In the genomic region with DNA sequence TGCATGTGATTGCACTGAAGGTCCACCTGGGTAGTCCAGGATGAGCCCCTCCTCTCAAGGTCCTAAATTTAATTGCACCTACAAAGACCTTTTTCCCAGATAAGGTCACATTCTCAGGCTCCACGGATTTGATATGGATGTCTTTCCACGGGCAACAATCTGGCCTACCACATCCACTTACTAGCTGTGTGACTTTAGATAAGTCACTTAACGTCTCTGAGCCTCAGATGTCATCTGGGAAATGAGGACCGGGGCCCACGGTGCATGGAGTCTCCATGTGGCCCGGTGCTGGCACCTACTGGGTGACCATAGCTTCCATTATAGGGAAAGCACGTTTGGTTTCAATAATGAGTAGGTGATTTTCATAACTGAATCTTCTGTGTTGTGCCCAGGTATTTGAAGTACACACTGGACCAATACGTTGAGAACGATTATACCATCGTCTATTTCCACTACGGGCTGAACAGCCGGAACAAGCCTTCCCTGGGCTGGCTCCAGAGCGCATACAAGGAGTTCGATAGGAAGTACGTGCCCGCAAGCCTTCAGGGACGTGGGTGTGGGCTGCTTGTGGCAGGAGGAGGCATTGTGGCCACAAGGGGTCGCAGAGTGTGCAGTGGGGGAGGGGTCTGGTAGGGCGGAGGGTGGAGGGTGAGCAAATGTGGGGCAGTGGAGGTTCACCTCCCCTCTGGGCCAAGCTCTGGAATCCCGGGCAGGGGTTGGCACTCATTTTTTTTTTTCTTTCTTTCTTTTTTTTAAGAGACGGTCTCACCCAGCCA, we compare ENCODE assay signal across 11 cellular contexts. TPM values are rescaled to one million over a fixed set of nuclear protein-coding genes. Genes with fewer than 3 reads are reported as not detected.
DNase-seq lines count a peak whose midpoint lies in the region; ATAC-seq, FAIRE-seq and TF ChIP-seq lines count a peak whose summit lies in the region.
"Had no signal": no experiment of that assay in that cellular context is flagged by ENCODE, and none has a peak within 500 bp of the region (broad histone marks: within the 10 kb centered on the region; RNA-seq: fewer than 3 reads in every experiment).

No MANE protein-coding gene starts in this region.

- H3K27ac ChIP-seq in WERI-Rb-1 (no peak overlapping the region), ovary (no peak overlapping the region)

- peaks cover 4% of the 10 kb centered on the region for H3K9me3 ChIP-seq in WERI-Rb-1 (ENCODE audit: severe bottlenecking)
- no peaks in the 10 kb centered on the region for H3K9me3 ChIP-seq in ovary

- H3K27me3 Mint-ChIP-seq in CD14-positive monocyte (ENCODE audit: low read depth in 3 of 3): peaks cover 0 to 11% (median 0%) of the 10 kb centered on the region in 3 donors

- TF ChIP-seq EP300 in ovary (IDR thresholded peaks at IDR 0.05): no peak

- H3K27me3 ChIP-seq in H7 (ENCODE audit: control insufficient read depth, insufficient read depth, low read length): no peaks in the 10 kb centered on the region
- H3K27me3 ChIP-seq in WERI-Rb-1 (ENCODE audit: insufficient read depth, low read depth, severe bottlenecking): no peaks in the 10 kb centered on the region
- H3K27me3 ChIP-seq in kidney epithelial cell (ENCODE audit: control insufficient read depth, insufficient read depth, low read length): no peaks in the 10 kb centered on the region
- H3K27me3 ChIP-seq in ovary: no peaks in the 10 kb centered on the region

- intact Hi-C loops in CD14-positive monocyte (cut with micrococcal nuclease) (no loop called here), ovary (cut with DNase I) (no loop called here)

- no peak for FAIRE-seq in RCC 7860 (lab: Jason Lieb, UNC)

- peaks cover 2% of the 10 kb centered on the region for H3K36me3 ChIP-seq in H7 (replicated peaks; ENCODE audit: control insufficient read depth, insufficient read depth, low read length)
- no peaks in the 10 kb centered on the region for H3K36me3 ChIP-seq in WERI-Rb-1
- H3K36me3 ChIP-seq in kidney epithelial cell (ENCODE audit: control insufficient read depth, insufficient read depth, low read length): peaks cover 1% of the 10 kb centered on the region
- H3K36me3 ChIP-seq in ovary: no peaks in the 10 kb centered on the region

- H3K27ac Mint-ChIP-seq in CD14-positive monocyte: peak overlapping the region in 1 of 7 donors; percentile 12
- H3K27ac Mint-ChIP-seq: activated T-helper 1 cell treated with anti-CD3 and anti-CD28 coated beads, Interleukin-12 subunit alpha, Interleukin-12 subunit beta, Interleukin-2, Interleukin-4 antibody, amounts not matched to agents 30 ng/mL and 10 ng/mL and 1 ng/mL, durations not matched to agents 14 hours and 24 hours and 36 hours had no signal

- no peaks in the 10 kb centered on the region for H3K36me3 Mint-ChIP-seq in CD14-positive monocyte

- peaks cover 3% of the 10 kb centered on the region for H3K4me1 Mint-ChIP-seq in CD14-positive monocyte

- TF ChIP-seq CTCF in CD14-positive monocyte (IDR thresholded peaks at IDR 0.05): no peak
- peak; percentile 70 for TF ChIP-seq CTCF in WERI-Rb-1 (IDR thresholded peaks at IDR 0.05; ENCODE audit: low read depth, low read length)
- TF ChIP-seq CTCF in kidney epithelial cell (IDR thresholded peaks at IDR 0.05; ENCODE audit: insufficient read depth, low read length, poor library complexity, severe bottlenecking): peak; percentile 41
- TF ChIP-seq CTCF in ovary (IDR thresholded peaks at IDR 0.05): no peak

- no peak for TF ChIP-seq POLR2A in ovary (IDR thresholded peaks at IDR 0.05)

- ATAC-seq in left lobe of liver: no peak

- no peak overlapping the region for H3K4me3 Mint-ChIP-seq in CD14-positive monocyte
- H3K4me3 Mint-ChIP-seq: activated T-helper 1 cell treated with anti-CD3 and anti-CD28 coated beads, Interleukin-12 subunit alpha, Interleukin-12 subunit beta, Interleukin-2, Interleukin-4 antibody, amounts not matched to agents 30 ng/mL and 10 ng/mL and 1 ng/mL, durations not matched to agents 14 hours and 24 hours and 36 hours had no signal

- WGBS in ovary, 3 donors: 60 to 72% (median 67%) methylated on average over 21 of the region's 21 CpGs

- H3K4me3 ChIP-seq in H7 (ENCODE audit: insufficient read depth, low read depth, low read length) (no peak overlapping the region), WERI-Rb-1 (ENCODE audit: low read depth, low read length) (no peak overlapping the region), kidney epithelial cell (ENCODE audit: low read depth, low read length) (no peak overlapping the region), ovary (no peak overlapping the region)

- peak; percentile 26 for DNase-seq in CD14-positive monocyte (ENCODE audit: low spot score)
- peak; percentile 90 for DNase-seq in H7
- peak; percentile 61 for DNase-seq in WERI-Rb-1
- no peak for DNase-seq in kidney epithelial cell (ENCODE audit: low read depth)
- DNase-seq in ovary: no peak
- no peak for DNase-seq in T-helper 9 cell
- no peak for DNase-seq in left lobe of liver (ENCODE audit: low spot score)
- DNase-seq in RCC 7860 (ENCODE audit: low spot score): no peak
- DNase-seq: NK-92 treated with Interleukin-12 subunit alpha and Interleukin-12 subunit beta, amount 100 ng/mL, for 24 hours had no signal

- H3K9me3 Mint-ChIP-seq in CD14-positive monocyte: peaks cover 0 to 2% (median 0%) of the 10 kb centered on the region in 7 donors
- H3K9me3 Mint-ChIP-seq: activated T-helper 1 cell treated with anti-CD3 and anti-CD28 coated beads, Interleukin-12 subunit alpha, Interleukin-12 subunit beta, Interleukin-2, Interleukin-4 antibody, amounts not matched to agents 30 ng/mL and 10 ng/mL and 1 ng/mL, durations not matched to agents 14 hours and 24 hours and 36 hours had no signal

- no peaks in the 10 kb centered on the region for H3K4me1 ChIP-seq in ovary (ENCODE audit: insufficient read depth)

RNA-seq across cellular contexts. Expression of a gene that starts 55.7 kb away (rescaled TPM):
- polyA plus RNA-seq in CD14-positive monocyte: not detected
- total RNA-seq in H7 (2014; rRNA removed; shearing (Covaris generic)): 24.8 and 28.3 TPM in 2 replicates
- total RNA-seq in kidney epithelial cell: 22.6 and 22.9 TPM in 2 replicates
- total RNA-seq in ovary: 10 to 100 TPM in 1 of 7 donors, 1 to 10 TPM in 5, under 1 TPM in 1; 0.45 to 23.8 (median 2.7) TPM
- 1 to 10 TPM in 1 of 2 donors, under 1 TPM in 1; 0.94 to 2.1 TPM for polyA plus RNA-seq in ovary
- total RNA-seq in left lobe of liver: 0.98 TPM
- total RNA-seq: lung microvascular endothelial cell had no signal

Comparison
In these comparisons a context has a peak if more than half of its experiments do, and no peak if none do; other contexts are left out.
1. DNase-seq: peak in CD14-positive monocyte (single experiment), H7 (single experiment) and WERI-Rb-1 (single experiment); none in kidney epithelial cell (single experiment), ovary (0 of 5), T-helper 9 cell (single experiment), left lobe of liver (single experiment) and RCC 7860 (single experiment).
2. CTCF ChIP-seq: peak in WERI-Rb-1 (single experiment) and kidney epithelial cell (single experiment); none in CD14-positive monocyte (single experiment) and ovary (0 of 3).